In the genomic region with DNA sequence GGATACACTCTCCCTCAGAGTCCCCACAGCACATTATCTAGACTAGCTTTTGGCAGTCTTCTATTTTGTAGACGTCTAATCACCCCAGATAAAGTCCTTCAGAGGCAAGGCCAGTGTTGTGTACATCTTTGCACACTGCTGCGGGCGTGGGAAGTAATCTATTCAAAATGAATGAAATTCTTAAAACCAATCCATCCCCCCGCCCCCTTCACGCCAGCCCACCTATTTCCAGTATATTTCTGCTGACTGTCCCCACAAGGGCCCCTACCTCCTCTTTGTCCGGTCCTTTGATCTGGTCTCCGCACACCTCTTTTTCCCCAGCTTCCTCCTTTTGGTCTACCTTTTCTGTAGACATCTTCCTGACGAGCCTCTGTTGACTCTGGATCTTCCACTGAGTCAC, we compare ENCODE assay signal across 1 cellular context.
TF ChIP-seq lines count a peak whose summit lies in the region.

No MANE protein-coding gene starts in this region.

TF ChIP-seq in GM12878, 131 proteins besides CTCF, POLR2A, EP300 and RAD21:
- TF ChIP-seq LARP7 (IDR thresholded peaks at IDR 0.05): 0 out of 2 replicates have a peak, but pooled peaks have one; percentile 11
- no peak for TF ChIP-seq CBFB (IDR thresholded peaks at IDR 0.05; ENCODE audit: low read depth)
